13 cellular contexts compared by ENCODE assay signal in genomic region chr18:44943201-44943881, GRCh38.
DNase-seq lines count a peak whose midpoint lies in the region; ATAC-seq and TF ChIP-seq lines count a peak whose summit lies in the region.
"Had no signal": no experiment of that assay in that cellular context is flagged by ENCODE, and none has a peak within 500 bp of the region (broad histone marks: within the 10 kb centered on the region; RNA-seq: fewer than 3 reads in every experiment).

No MANE protein-coding gene starts in this region.

- no peak overlapping the region for H2BK120ac ChIP-seq in mesendoderm (ENCODE audit: low read depth, low read length)

- H4K8ac ChIP-seq in mesendoderm (ENCODE audit: low read depth, low read length), result no peak overlapping the region

- TF ChIP-seq CTCF in AG09309 (IDR thresholded peaks at IDR 0.05; ENCODE audit: control insufficient read depth, insufficient read depth, low read depth, low read length, missing control alignments), result no peak
- TF ChIP-seq CTCF in chondrocyte (IDR thresholded peaks at IDR 0.05), result no peak
- no peak for TF ChIP-seq CTCF in endothelial cell (IDR thresholded peaks at IDR 0.05; ENCODE audit: unreplicated experiment)

- H3K79me2 ChIP-seq in mesendoderm (ENCODE audit: control insufficient read depth, insufficient read depth, low read length), result no peaks in the 10 kb centered on the region

- no peaks in the 10 kb centered on the region for H3K36me3 Mint-ChIP-seq in chondrocyte (ENCODE audit: low read depth)
- H3K36me3 Mint-ChIP-seq in endothelial cell (ENCODE audit: low read depth, unreplicated experiment), result peaks cover 4% of the 10 kb centered on the region

- no peak overlapping the region for H2BK5ac ChIP-seq in mesendoderm (ENCODE audit: low read length)

- H3K4me2 ChIP-seq in mesendoderm (ENCODE audit: low read length), result no peak overlapping the region

- H3K4me3 Mint-ChIP-seq in chondrocyte (ENCODE audit: unreplicated experiment) (no peak overlapping the region), endothelial cell (ENCODE audit: unreplicated experiment) (no peak overlapping the region)

- no peak for ATAC-seq in esophagus mucosa
- no peak for ATAC-seq in HG03439 (IDR thresholded peaks at IDR 0.05; ENCODE audit: unreplicated experiment)

- H3K9me3 Mint-ChIP-seq in chondrocyte (ENCODE audit: low read depth) (peaks cover 4% of the 10 kb centered on the region), endothelial cell (ENCODE audit: unreplicated experiment) (no peaks in the 10 kb centered on the region)

- no peak overlapping the region for H4K5ac ChIP-seq in mesendoderm (ENCODE audit: low read length)

- H3K79me1 ChIP-seq in mesendoderm (ENCODE audit: low read length), result no peaks in the 10 kb centered on the region

- no peak overlapping the region for H2AK5ac ChIP-seq in mesendoderm (ENCODE audit: low read length)

- DNase-seq in AG09309 (ENCODE audit: low read depth) (peak; percentile 69), LHCN-M2 (ENCODE audit: low read depth) (peak; percentile 13), chondrocyte (ENCODE audit: low spot score) (no peak), mesendoderm (peak; percentile 91), endothelial cell (ENCODE audit: low spot score) (no peak), substantia nigra (lab: John Stamatoyannopoulos, UW) (no peak)
- DNase-seq: activated effector memory CD4-positive, alpha-beta T cell treated with anti-CD3 and anti-CD28 coated beads, Interleukin-2, amount 50 U/mL, for 16 hours; C1 segment of cervical spinal cord; NCI-H2029 treated with DMSO at 0.1 percent for 48 hours; nucleus accumbens; tibial artery had no signal

- no peaks in the 10 kb centered on the region for H3K27me3 Mint-ChIP-seq in chondrocyte (ENCODE audit: low read depth)
- H3K27me3 Mint-ChIP-seq in endothelial cell (ENCODE audit: unreplicated experiment), result peaks cover 10% of the 10 kb centered on the region

- peak overlapping the region; percentile 55 for H3K27ac ChIP-seq in mesendoderm (ENCODE audit: low read depth, low read length)
- H3K27ac ChIP-seq in substantia nigra (ENCODE audit: low read depth, low read length, poor library complexity, severe bottlenecking), result no peak overlapping the region
- H3K27ac ChIP-seq: tibial artery had no signal

- no peak overlapping the region for H3K23ac ChIP-seq in mesendoderm (ENCODE audit: low read length)

- H2BK15ac ChIP-seq in mesendoderm (replicated peaks; ENCODE audit: low read depth), result no peak overlapping the region

- H3K18ac ChIP-seq in mesendoderm (ENCODE audit: low read length), result no peak overlapping the region

- no peak overlapping the region for H3K9ac ChIP-seq in mesendoderm (ENCODE audit: low read length)

- no CpG with 5 or more reads among the region's 3 CpGs for WGBS in mesendoderm (ENCODE audit: extremely low coverage, insufficient coverage, low lambda C conversion rate)

- peaks cover 5% of the 10 kb centered on the region for H3K4me1 ChIP-seq in mesendoderm (ENCODE audit: control insufficient read depth, low read depth, low read length)

- H3K27ac Mint-ChIP-seq in chondrocyte (ENCODE audit: unreplicated experiment), result peak overlapping the region; percentile 79
- H3K27ac Mint-ChIP-seq in endothelial cell (ENCODE audit: unreplicated experiment), result no peak overlapping the region

- peak overlapping the region; percentile 11 for H3K56ac ChIP-seq in mesendoderm (ENCODE audit: low read length)

- H3K4me3 ChIP-seq in AG09309 (ENCODE audit: control insufficient read depth, low read depth, low read length) (no peak overlapping the region), mesendoderm (ENCODE audit: low read length) (no peak overlapping the region)
- H3K4me3 ChIP-seq: tibial artery had no signal

- H3K36me3 ChIP-seq in mesendoderm (ENCODE audit: control insufficient read depth, insufficient read depth, low read length), result no peaks in the 10 kb centered on the region
- H3K36me3 ChIP-seq: tibial artery had no signal

- H3K4me1 Mint-ChIP-seq in chondrocyte (ENCODE audit: low read depth), result peaks cover 31% of the 10 kb centered on the region
- H3K4me1 Mint-ChIP-seq in endothelial cell (ENCODE audit: unreplicated experiment), result peaks cover 55% of the 10 kb centered on the region

- no peak overlapping the region for H3K4ac ChIP-seq in mesendoderm (ENCODE audit: low read depth, low read length)

- no peaks in the 10 kb centered on the region for H3K27me3 ChIP-seq in mesendoderm (ENCODE audit: insufficient read depth, low read length, poor library complexity)
- H3K27me3 ChIP-seq: tibial artery had no signal

Comparison
In these comparisons a context has a peak if more than half of its experiments do, and no peak if none do; other contexts are left out.
1. DNase-seq: peak in AG09309 (single experiment), LHCN-M2 (single experiment) and mesendoderm (single experiment); none in chondrocyte (single experiment), endothelial cell (single experiment) and substantia nigra (0 of 49).